ENCODE assay signal across 8 cellular contexts in the genomic region with DNA sequence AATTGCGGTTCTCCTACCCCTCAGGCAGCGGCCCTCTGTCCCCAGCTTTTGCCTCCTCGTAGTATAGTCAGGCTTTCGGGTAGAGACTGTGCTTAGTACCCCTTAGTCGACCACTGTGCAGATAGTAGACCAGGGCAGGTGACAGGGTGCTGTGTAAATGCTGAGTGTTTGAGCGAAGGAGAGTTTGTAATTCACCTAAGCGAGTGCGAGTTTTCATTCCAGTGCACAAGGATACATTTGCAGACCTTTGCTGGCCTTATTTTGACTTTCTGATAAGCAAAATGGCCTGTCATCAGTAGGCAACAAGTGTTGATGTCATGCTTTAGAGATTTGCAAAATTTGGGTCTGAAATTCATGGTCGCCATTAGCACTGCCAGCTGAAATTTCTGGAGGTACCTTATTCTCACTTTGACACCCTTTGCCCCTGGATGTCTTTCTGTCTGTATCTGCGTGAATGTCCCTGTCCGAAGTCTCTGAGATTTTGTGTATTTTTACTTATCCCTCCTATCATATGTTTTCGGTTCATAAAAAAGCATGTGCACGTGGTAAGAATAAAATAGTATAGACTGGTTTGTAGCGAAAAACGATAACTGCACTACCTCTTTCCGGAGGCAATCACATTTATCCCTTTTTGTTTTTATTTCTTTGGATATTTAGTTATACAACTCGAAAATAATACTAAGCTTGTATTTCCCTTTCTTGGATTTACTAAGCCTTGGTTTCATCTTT. TPM values are rescaled to one million over a fixed set of nuclear protein-coding genes. Genes with fewer than 3 reads are reported as not detected.
DNase-seq lines count a peak whose midpoint lies in the region; ATAC-seq and TF ChIP-seq lines count a peak whose summit lies in the region.

No MANE protein-coding gene starts in this region.

- 0% methylated on average over 6 to 7 of the region's 17 CpGs for WGBS in mesodermal cell (ENCODE audit: insufficient coverage in 2 of 2), 2 experiments

- peaks cover 24% of the 10 kb centered on the region for H3K36me3 ChIP-seq in mesodermal cell (ENCODE audit: control insufficient read depth, insufficient read depth, low read length)

- H3K4me3 ChIP-seq in astrocyte of the spinal cord (ENCODE audit: low read depth, low read length) (peak overlapping the region; percentile 91), mesodermal cell (ENCODE audit: extremely low read depth, insufficient read depth, low read length, poor library complexity, severe bottlenecking) (peak overlapping the region; percentile 92)

- ATAC-seq in GM18870 (IDR thresholded peaks at IDR 0.05; ENCODE audit: unreplicated experiment) (peak; percentile 5), HG03432 (IDR thresholded peaks at IDR 0.05; ENCODE audit: unreplicated experiment) (peak; percentile 0)

- in situ Hi-C loops in astrocyte of the spinal cord (cut with HindIII; ENCODE audit: low sequenced_read_pairs), result no loop called here

- no peaks in the 10 kb centered on the region for H3K4me1 ChIP-seq in mesodermal cell (ENCODE audit: control insufficient read depth, insufficient read depth, low read length, poor library complexity, severe bottlenecking)

- no peak for TF ChIP-seq CTCF in astrocyte of the spinal cord (IDR thresholded peaks at IDR 0.05; ENCODE audit: low read depth, low read length)

- H3K9me3 ChIP-seq in mesodermal cell (ENCODE audit: control insufficient read depth, low read length), result peaks cover 4% of the 10 kb centered on the region

- H3K27ac ChIP-seq in mesodermal cell (ENCODE audit: low read depth, low read length, severe bottlenecking), result peak overlapping the region; percentile 96

- no peak for DNase-seq in astrocyte of the spinal cord (ENCODE audit: low read depth, low spot score)
- no peak for DNase-seq in HT-29 (ENCODE audit: low spot score)
- no peak for DNase-seq in Kasumi-1 (lab: John Stamatoyannopoulos, UW)
- no peak for DNase-seq in NCI-H510A (lab: John Stamatoyannopoulos, UW)
- DNase-seq in mesenteric fat pad (ENCODE audit: low spot score), result no peak

RNA-seq across cellular contexts. Expression of a gene that starts 1.9 kb away (rescaled TPM):
- polyA plus RNA-seq in mesodermal cell (2013, experiment 1 of 2), result 117 TPM
- polyA plus RNA-seq in mesodermal cell (2013, experiment 2 of 2), result 125 TPM
- total RNA-seq in HT-29 (2014; rRNA removed; shearing (Covaris generic)), result 197 and 222 TPM in 2 replicates
- 6.5 TPM for total RNA-seq in mesenteric fat pad

Comparison
In these comparisons a context has a peak if more than half of its experiments do, and no peak if none do; other contexts are left out.
1. RNA of a gene that starts 1.9 kb away (total RNA-seq): 197 to 222 TPM in HT-29; 6.5 TPM in mesenteric fat pad (single experiment); every median in the first group is over 10 times any median in the second.